Comparison of ENCODE assay signal across 16 cellular contexts in the genomic region with DNA sequence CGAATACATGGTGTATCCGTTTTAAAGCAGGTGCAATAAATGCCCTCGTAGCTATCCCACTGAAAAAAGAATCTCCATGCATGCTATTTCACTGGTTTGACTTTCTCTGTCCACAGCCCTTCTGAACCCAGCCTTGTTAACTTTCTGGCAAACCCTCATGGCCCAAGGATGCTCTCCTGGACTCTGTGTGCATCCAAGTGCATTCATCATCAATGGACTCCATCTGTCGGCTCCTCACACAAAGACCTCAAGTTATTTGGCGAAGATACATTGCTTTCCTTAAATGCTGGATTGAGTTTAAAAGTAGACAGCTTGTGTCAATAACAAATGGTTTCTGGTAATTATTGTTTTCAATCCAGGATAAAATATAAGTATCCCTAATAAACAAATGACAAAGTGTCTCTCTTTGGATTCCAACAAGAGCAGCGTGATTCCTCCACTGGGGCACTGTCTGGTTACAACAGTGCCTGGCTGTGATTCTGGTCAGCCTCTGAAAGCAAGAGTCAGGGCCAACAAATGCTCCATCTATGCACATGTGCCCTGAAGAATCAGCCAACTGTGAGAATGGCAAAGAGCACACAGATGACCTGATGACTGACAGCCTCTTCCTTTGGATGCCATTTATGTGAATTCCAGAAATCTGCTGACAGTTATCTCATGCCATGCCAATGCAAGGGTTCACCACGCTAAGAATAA. TPM values are rescaled to one million over a fixed set of nuclear protein-coding genes. Genes with fewer than 3 reads are reported as not detected.
DNase-seq lines count a peak whose midpoint lies in the region; ATAC-seq, FAIRE-seq and TF ChIP-seq lines count a peak whose summit lies in the region.
"Had no signal": no experiment of that assay in that cellular context is flagged by ENCODE, and none has a peak within 500 bp of the region (broad histone marks: within the 10 kb centered on the region; RNA-seq: fewer than 3 reads in every experiment).

No MANE protein-coding gene starts in this region.

- TF ChIP-seq CTCF in pancreas (IDR thresholded peaks at IDR 0.05): no peak

- H3K36me3 ChIP-seq in pancreas: no peaks in the 10 kb centered on the region
- H3K36me3 ChIP-seq: sigmoid colon had no signal

- no peaks in the 10 kb centered on the region for H3K27me3 ChIP-seq in pancreas
- H3K27me3 ChIP-seq: sigmoid colon had no signal

- H3K4me3 Mint-ChIP-seq in T-helper 17 cell: peak overlapping the region; percentile 57

- H3K4me1 ChIP-seq in pancreas: no peaks in the 10 kb centered on the region
- H3K4me1 ChIP-seq: Caco-2 had no signal

- DNase-seq in NCI-H2171 treated with DMSO at 0.1 percent for 48 hours (lab: John Stamatoyannopoulos, UW) (peak; percentile 40), NCI-H2171 (lab: John Stamatoyannopoulos, UW) (no peak), T-helper 17 cell (no peak), head of caudate nucleus (peak in 40 of 42 donors; percentile 19 to 89 (median 74)), sciatic nerve (ENCODE audit: low spot score) (no peak), NCI-H2196 (lab: John Stamatoyannopoulos, UW; ENCODE audit: unreplicated experiment) (no peak), pancreas (no peak)
- DNase-seq: Caco-2; NCI-H187 treated with DMSO at 0.1 percent for 48 hours; NCI-H82; SHP77; sigmoid colon; stimulated activated naive CD8-positive, alpha-beta T cell treated with anti-CD3 and anti-CD28 coated beads, Interleukin-15, Interleukin-2, amounts not matched to agents 100 U/mL and 50 U/mL, for 24 hours had no signal

- 75 to 83% methylated on average over 7 of the region's 7 CpGs for WGBS in pancreas, 2 donors

- peaks cover under 1% of the 10 kb centered on the region for H3K36me3 Mint-ChIP-seq in T-helper 17 cell (ENCODE audit: low read depth)

- no peak overlapping the region for H3K4me3 ChIP-seq in pancreas
- H3K4me3 ChIP-seq: sigmoid colon had no signal

- H3K4me1 Mint-ChIP-seq in T-helper 17 cell: peaks cover 35% of the 10 kb centered on the region

- peak overlapping the region; percentile 86 for H3K27ac Mint-ChIP-seq in T-helper 17 cell

- no peaks in the 10 kb centered on the region for H3K27me3 Mint-ChIP-seq in T-helper 17 cell

- intact Hi-C loops in head of caudate nucleus (cut with DNase I) (no loop called here), sciatic nerve (cut with DNase I) (no loop called here), pancreas (cut with DNase I) (no loop called here)

- no peaks in the 10 kb centered on the region for H3K9me3 ChIP-seq in T-helper 17 cell (ENCODE audit: control insufficient read depth, low read length, poor library complexity, severe bottlenecking)
- no peaks in the 10 kb centered on the region for H3K9me3 ChIP-seq in pancreas
- H3K9me3 ChIP-seq: Caco-2, sigmoid colon had no signal

- H3K27ac ChIP-seq in pancreas: no peak overlapping the region

- no peak for FAIRE-seq in pancreas (lab: Jason Lieb, UNC)
- FAIRE-seq: A204.1, TTC549 had no signal

- ATAC-seq in T-helper 17 cell (no peak), sciatic nerve (peak; percentile 80), pancreas (no peak), GM21528 (IDR thresholded peaks at IDR 0.05; ENCODE audit: low FRiP score, unreplicated experiment) (no peak)

RNA-seq across cellular contexts. Expression of gene FYN, which starts 55.7 kb away (rescaled TPM):
- total RNA-seq in T-helper 17 cell: 100 to 1,000 TPM; 455 to 472 TPM
- total RNA-seq in sciatic nerve: 173 TPM
- 10 to 100 TPM in 3 of 6 donors, 1 to 10 TPM in 3; 6.4 to 21.7 (median 11.9) TPM for total RNA-seq in pancreas
- 10 to 100 TPM in 1 of 2 donors, 1 to 10 TPM in 1; 8.7 to 16.5 TPM for polyA plus RNA-seq in pancreas

Comparison
In these comparisons a context has a peak if more than half of its experiments do, and no peak if none do; other contexts are left out.
1. DNase-seq: peak in NCI-H2171 treated with DMSO at 0.1 percent for 48 hours (single experiment) and head of caudate nucleus (40 of 42); none in NCI-H2171 (single experiment), T-helper 17 cell (0 of 3), sciatic nerve (single experiment), NCI-H2196 (single experiment) and pancreas (0 of 6).